In genomic region chr15:80317389-80318169, GRCh38 we compare ENCODE assay signal across 1 cellular context.
TF ChIP-seq lines count a peak whose summit lies in the region.

No MANE protein-coding gene starts in this region.

TF ChIP-seq in K562, 482 proteins besides CTCF, POLR2A, EP300 and RAD21 (continued from another document and continues in another):
- TF ChIP-seq CLOCK (CRISPR knock-in tag; IDR thresholded peaks at IDR 0.05; ENCODE audit: borderline replicate concordance): no peak
- TF ChIP-seq SETDB1 (IDR thresholded peaks at IDR 0.05; ENCODE audit: low read length): no peak
- TF ChIP-seq HEY1 (CRISPR knock-in tag; IDR thresholded peaks at IDR 0.05; ENCODE audit: borderline replicate concordance): no peak
- no peak for TF ChIP-seq C11orf30 (IDR thresholded peaks at IDR 0.05; ENCODE audit: low read depth)
- no peak for TF ChIP-seq KLF1 (tag; IDR thresholded peaks at IDR 0.05)
- TF ChIP-seq IRF1 (CRISPR knock-in tag; IDR thresholded peaks at IDR 0.05; ENCODE audit: borderline replicate concordance): no peak
- no peak for TF ChIP-seq POLR2H (tag; IDR thresholded peaks at IDR 0.05; ENCODE audit: low read depth)
- TF ChIP-seq MBD2 (IDR thresholded peaks at IDR 0.05; ENCODE audit: borderline replicate concordance, low read depth): no peak
- no peak for TF ChIP-seq SLC30A9 (CRISPR knock-in tag; IDR thresholded peaks at IDR 0.05)
- TF ChIP-seq HDAC1 (IDR thresholded peaks at IDR 0.05): no peak
- TF ChIP-seq SIRT6 (IDR thresholded peaks at IDR 0.05; ENCODE audit: low read depth, low read length): no peak
- peak in 1 of 2 experiments; percentile 12; a peak in 1 of 4 replicates for TF ChIP-seq RCOR1 (IDR thresholded peaks at IDR 0.05; ENCODE audit: borderline replicate concordance in 1 of 2, low read depth in 2 of 2, low read length in 2 of 2)
- no peak for TF ChIP-seq BACH1 (tag; IDR thresholded peaks at IDR 0.05)
- TF ChIP-seq, protein P1, sequence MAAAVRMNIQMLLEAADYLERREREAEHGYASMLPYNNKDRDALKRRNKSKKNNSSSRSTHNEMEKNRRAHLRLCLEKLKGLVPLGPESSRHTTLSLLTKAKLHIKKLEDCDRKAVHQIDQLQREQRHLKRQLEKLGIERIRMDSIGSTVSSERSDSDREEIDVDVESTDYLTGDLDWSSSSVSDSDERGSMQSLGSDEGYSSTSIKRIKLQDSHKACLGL (CRISPR knock-in tag; IDR thresholded peaks at IDR 0.05; ENCODE audit: borderline replicate concordance, poor library complexity, severe bottlenecking): no peak
- TF ChIP-seq FOXK2 (conservative IDR thresholded peaks at IDR 0.05 in 1 of 2, IDR thresholded peaks at IDR 0.05 in 1 of 2; ENCODE audit: low read depth in 2 of 2): no peak
- peak; percentile 56; the same call in 1 of the 2 replicates for TF ChIP-seq IRF9 (tag; IDR thresholded peaks at IDR 0.05)
- TF ChIP-seq PTTG1 (tag; IDR thresholded peaks at IDR 0.05; ENCODE audit: low read depth): no peak
- TF ChIP-seq ZNF780A (CRISPR knock-in tag; IDR thresholded peaks at IDR 0.05): no peak
- TF ChIP-seq DMBX1 (CRISPR knock-in tag; IDR thresholded peaks at IDR 0.05; ENCODE audit: borderline replicate concordance): no peak
- TF ChIP-seq GMEB1 (CRISPR knock-in tag; IDR thresholded peaks at IDR 0.05): no peak
- TF ChIP-seq ZBTB17 (CRISPR knock-in tag; IDR thresholded peaks at IDR 0.05): no peak
- TF ChIP-seq, protein P2, sequence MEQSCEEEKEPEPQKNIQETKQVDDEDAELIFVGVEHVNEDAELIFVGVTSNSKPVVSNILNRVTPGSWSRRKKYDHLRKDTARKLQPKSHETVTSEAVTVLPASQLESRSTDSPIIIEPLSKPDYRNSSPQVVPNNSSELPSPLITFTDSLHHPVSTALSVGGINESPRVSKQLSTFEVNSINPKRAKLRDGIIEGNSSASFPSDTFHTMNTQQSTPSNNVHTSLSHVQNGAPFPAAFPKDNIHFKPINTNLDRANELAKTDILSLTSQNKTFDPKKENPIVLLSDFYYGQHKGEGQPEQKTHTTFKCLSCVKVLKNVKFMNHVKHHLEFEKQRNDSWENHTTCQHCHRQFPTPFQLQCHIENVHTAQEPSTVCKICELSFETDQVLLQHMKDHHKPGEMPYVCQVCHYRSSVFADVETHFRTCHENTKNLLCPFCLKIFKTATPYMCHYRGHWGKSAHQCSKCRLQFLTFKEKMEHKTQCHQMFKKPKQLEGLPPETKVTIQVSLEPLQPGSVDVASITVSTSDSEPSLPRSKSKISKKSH (CRISPR knock-in tag; IDR thresholded peaks at IDR 0.05): no peak
- no peak for TF ChIP-seq GABPA (tag; conservative IDR thresholded peaks at IDR 0.05; ENCODE audit: low read depth)
- no peak for TF ChIP-seq ZNF785 (CRISPR knock-in tag; IDR thresholded peaks at IDR 0.05)
- TF ChIP-seq SIX5 (IDR thresholded peaks at IDR 0.05; ENCODE audit: borderline replicate concordance in 1 of 2, insufficient read depth in 1 of 2, low read depth in 1 of 2, low read length in 2 of 2): no peak
- no peak for TF ChIP-seq TAF9B (IDR thresholded peaks at IDR 0.05; ENCODE audit: partially characterized antibody)
- TF ChIP-seq NFE2L1 (tag; IDR thresholded peaks at IDR 0.05; ENCODE audit: borderline replicate concordance, low read depth): no peak
- no peak for TF ChIP-seq NFRKB (IDR thresholded peaks at IDR 0.05; ENCODE audit: low read depth)
- peak; percentile 77 for TF ChIP-seq CEBPB (tag; IDR thresholded peaks at IDR 0.05)
- no peak for TF ChIP-seq ZZZ3 (IDR thresholded peaks at IDR 0.05)
- TF ChIP-seq USF2 (CRISPR knock-in tag; IDR thresholded peaks at IDR 0.05): no peak
- peak; percentile 55; the same call in 1 of the 2 replicates for TF ChIP-seq CEBPG (CRISPR knock-in tag; IDR thresholded peaks at IDR 0.05)
- TF ChIP-seq CEBPG (tag; conservative IDR thresholded peaks at IDR 0.05 in 1 of 2, IDR thresholded peaks at IDR 0.05 in 1 of 2): peak; percentile 95 to 98
- TF ChIP-seq ILF3 (IDR thresholded peaks at IDR 0.05; ENCODE audit: borderline replicate concordance): no peak
- no peak for TF ChIP-seq HMG20A (CRISPR knock-in tag; conservative IDR thresholded peaks at IDR 0.05)
- TF ChIP-seq KDM5B (IDR thresholded peaks at IDR 0.05; ENCODE audit: insufficient replicate concordance, low read depth, low read length): no peak
- TF ChIP-seq SMAD3 (CRISPR knock-in tag; conservative IDR thresholded peaks at IDR 0.05): no peak
- TF ChIP-seq AFF1 (IDR thresholded peaks at IDR 0.05; ENCODE audit: low read depth in 1 of 2, partially characterized antibody in 2 of 2): no peak
- peak; percentile 67; the same call in 1 of the 2 replicates for TF ChIP-seq ZSCAN32 (CRISPR knock-in tag; IDR thresholded peaks at IDR 0.05)
- TF ChIP-seq BRCA1 (IDR thresholded peaks at IDR 0.05): no peak
- no peak for TF ChIP-seq BRCA1 (CRISPR knock-in tag; IDR thresholded peaks at IDR 0.05)
- TF ChIP-seq ZNF695 (CRISPR knock-in tag; IDR thresholded peaks at IDR 0.05): no peak
- no peak for TF ChIP-seq LEF1 (IDR thresholded peaks at IDR 0.05)
- no peak for TF ChIP-seq POLR3G (IDR thresholded peaks at IDR 0.05; ENCODE audit: extremely low read depth, insufficient read length, insufficient replicate concordance)
- TF ChIP-seq CTBP1 (IDR thresholded peaks at IDR 0.05; ENCODE audit: borderline replicate concordance): 0 out of 2 replicates have a peak, but pooled peaks have one; percentile 25
- TF ChIP-seq, protein P3, sequence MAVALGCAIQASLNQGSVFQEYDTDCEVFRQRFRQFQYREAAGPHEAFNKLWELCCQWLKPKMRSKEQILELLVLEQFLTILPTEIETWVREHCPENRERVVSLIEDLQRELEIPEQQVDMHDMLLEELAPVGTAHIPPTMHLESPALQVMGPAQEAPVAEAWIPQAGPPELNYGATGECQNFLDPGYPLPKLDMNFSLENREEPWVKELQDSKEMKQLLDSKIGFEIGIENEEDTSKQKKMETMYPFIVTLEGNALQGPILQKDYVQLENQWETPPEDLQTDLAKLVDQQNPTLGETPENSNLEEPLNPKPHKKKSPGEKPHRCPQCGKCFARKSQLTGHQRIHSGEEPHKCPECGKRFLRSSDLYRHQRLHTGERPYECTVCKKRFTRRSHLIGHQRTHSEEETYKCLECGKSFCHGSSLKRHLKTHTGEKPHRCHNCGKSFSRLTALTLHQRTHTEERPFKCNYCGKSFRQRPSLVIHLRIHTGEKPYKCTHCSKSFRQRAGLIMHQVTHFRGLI (CRISPR knock-in tag; IDR thresholded peaks at IDR 0.05): no peak
- TF ChIP-seq ARNT (IDR thresholded peaks at IDR 0.05): no peak
- no peak for TF ChIP-seq CBX5 (IDR thresholded peaks at IDR 0.05; ENCODE audit: borderline replicate concordance, low read depth)
- TF ChIP-seq, protein P4, sequence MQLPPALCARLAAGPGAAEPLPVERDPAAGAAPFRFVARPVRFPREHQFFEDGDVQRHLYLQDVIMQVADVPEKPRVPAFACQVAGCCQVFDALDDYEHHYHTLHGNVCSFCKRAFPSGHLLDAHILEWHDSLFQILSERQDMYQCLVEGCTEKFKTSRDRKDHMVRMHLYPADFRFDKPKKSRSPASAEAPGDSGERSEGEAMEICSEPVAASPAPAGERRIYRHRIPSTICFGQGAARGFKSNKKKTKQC (CRISPR knock-in tag; IDR thresholded peaks at IDR 0.05): no peak
- no peak for TF ChIP-seq E2F8 (IDR thresholded peaks at IDR 0.05; ENCODE audit: low read depth, partially characterized antibody)
- TF ChIP-seq PHTF2 (CRISPR knock-in tag; IDR thresholded peaks at IDR 0.05): no peak
- no peak for TF ChIP-seq RB1 (IDR thresholded peaks at IDR 0.05; ENCODE audit: low read depth)
